Comparison of ENCODE assay signal across 8 cellular contexts in the genomic region with DNA sequence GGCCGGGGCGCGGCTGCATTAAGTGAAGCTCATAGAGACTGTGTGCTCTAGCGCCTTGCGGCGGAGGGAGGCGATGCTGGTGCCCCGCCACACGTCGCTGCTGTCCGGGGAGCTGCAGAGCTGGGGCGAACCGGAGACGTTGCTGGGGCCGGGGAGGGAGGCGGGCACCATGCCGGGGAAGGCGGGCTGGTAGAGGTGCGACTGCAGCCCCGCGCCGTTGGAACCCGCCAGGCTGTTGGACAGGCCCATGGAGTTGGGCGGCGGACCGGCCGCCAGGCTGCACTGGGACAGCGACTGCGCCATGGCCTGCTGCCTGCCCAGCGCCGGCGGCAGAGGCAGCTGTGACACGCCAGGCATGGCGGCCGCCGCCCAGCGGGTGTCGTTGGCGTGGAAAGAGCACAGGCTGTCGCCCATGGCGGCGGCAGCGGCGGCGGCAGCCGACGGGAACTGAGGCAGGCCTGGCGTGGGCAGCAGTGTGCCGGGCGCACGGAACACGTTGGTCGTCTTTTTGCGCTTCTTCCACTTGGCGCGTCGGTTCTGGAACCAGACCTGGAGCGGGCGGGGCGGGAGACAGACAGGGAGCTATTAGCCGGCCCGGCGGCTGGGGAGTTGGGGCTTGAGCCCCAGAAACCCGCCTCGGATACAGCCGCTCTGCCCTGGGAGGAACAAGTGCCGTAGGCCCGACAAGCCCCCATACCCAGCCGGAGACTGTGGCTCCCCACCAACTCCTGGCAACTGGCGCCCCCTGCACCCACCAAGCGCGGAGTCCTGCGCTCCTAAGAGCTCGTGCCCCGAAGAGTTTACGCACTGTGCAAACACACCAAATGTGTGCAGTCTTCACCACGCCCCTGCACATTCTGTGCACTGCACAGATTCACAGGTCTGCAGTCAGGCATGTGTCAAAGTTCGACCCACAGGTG. TPM values are rescaled to one million over a fixed set of nuclear protein-coding genes. Genes with fewer than 3 reads are reported as not detected.
A peak's percentile ranks its signal among the peaks of the same experiment; 100 is the strongest.
DNase-seq lines count a peak whose midpoint lies in the region; ATAC-seq and TF ChIP-seq lines count a peak whose summit lies in the region.

No MANE protein-coding gene starts in this region.

- H3K27me3 Mint-ChIP-seq in chondrocyte (ENCODE audit: low read depth) = peaks cover 65% of the 10 kb centered on the region

- no peaks in the 10 kb centered on the region for H3K79me1 ChIP-seq in mesendoderm (ENCODE audit: low read length)

- H3K4me3 ChIP-seq in HUES64 (ENCODE audit: low read length) = peak overlapping the region; percentile 47
- no peak overlapping the region for H3K4me3 ChIP-seq in mesendoderm (ENCODE audit: low read length)
- peak overlapping the region; percentile 73 for H3K4me3 ChIP-seq in thoracic aorta

- peak overlapping the region; percentile 63 for H3K4me2 ChIP-seq in mesendoderm (ENCODE audit: low read length)

- no peak overlapping the region for H3K4ac ChIP-seq in mesendoderm (ENCODE audit: low read depth, low read length)

- peak overlapping the region; percentile 52 for H3K56ac ChIP-seq in mesendoderm (ENCODE audit: low read length)

- H3K27me3 ChIP-seq in HUES64 (ENCODE audit: insufficient read depth, low read length) (peaks cover 100% of the 10 kb centered on the region), mesendoderm (ENCODE audit: insufficient read depth, low read length, poor library complexity) (peaks cover 53% of the 10 kb centered on the region), thoracic aorta (replicated peaks; ENCODE audit: insufficient read depth) (peaks cover 40% of the 10 kb centered on the region)

- H4K5ac ChIP-seq in mesendoderm (ENCODE audit: low read length) = no peak overlapping the region

- no peak overlapping the region for H3K18ac ChIP-seq in mesendoderm (ENCODE audit: low read length)

- peak; percentile 68 for TF ChIP-seq POLR2A in Raji (IDR thresholded peaks at IDR 0.05; ENCODE audit: insufficient read depth, low read depth, low read length)

- H3K4me1 ChIP-seq in HUES64 (ENCODE audit: insufficient read depth, low read length) (peaks cover 13% of the 10 kb centered on the region), mesendoderm (ENCODE audit: control insufficient read depth, low read depth, low read length) (no peaks in the 10 kb centered on the region), thoracic aorta (ENCODE audit: control insufficient read depth in 1 of 2, low read depth in 2 of 2) (peaks cover 4 to 22% of the 10 kb centered on the region in 2 donors)

- H3K36me3 ChIP-seq in HUES64 (ENCODE audit: insufficient read depth, low read length) (no peaks in the 10 kb centered on the region), mesendoderm (ENCODE audit: control insufficient read depth, insufficient read depth, low read length) (no peaks in the 10 kb centered on the region), thoracic aorta (no peaks in the 10 kb centered on the region)

- peak overlapping the region; percentile 66 for H3K4me3 Mint-ChIP-seq in chondrocyte (ENCODE audit: unreplicated experiment)

- H3K79me2 ChIP-seq in mesendoderm (ENCODE audit: control insufficient read depth, insufficient read depth, low read length) = no peaks in the 10 kb centered on the region

- no peaks in the 10 kb centered on the region for H3K9me3 ChIP-seq in HUES64 (ENCODE audit: insufficient read depth, low read depth, low read length)
- no peaks in the 10 kb centered on the region for H3K9me3 ChIP-seq in thoracic aorta

- no peak overlapping the region for H2AK5ac ChIP-seq in mesendoderm (ENCODE audit: low read length)

- peak; percentile 73 to 83 for ATAC-seq in activated CD4-positive, CD25-positive, alpha-beta regulatory T cell treated with anti-CD3 and anti-CD28 coated beads, Interleukin-2, amount 50 U/mL, for 24 hours
- ATAC-seq in GM21619 (IDR thresholded peaks at IDR 0.05; ENCODE audit: unreplicated experiment) (peak; percentile 87), thoracic aorta (ENCODE audit: insufficient number of reproducible peaks, low FRiP score, low read depth) (no peak)

- H3K27ac ChIP-seq in HUES64 (ENCODE audit: low read depth, low read length) (no peak overlapping the region), mesendoderm (ENCODE audit: low read depth, low read length) (no peak overlapping the region), thoracic aorta (no peak overlapping the region)

- H3K9me3 Mint-ChIP-seq in chondrocyte (ENCODE audit: low read depth) = no peaks in the 10 kb centered on the region

- TF ChIP-seq CTCF in chondrocyte (IDR thresholded peaks at IDR 0.05) (peak; percentile 52), thoracic aorta (IDR thresholded peaks at IDR 0.05) (no peak)

- peaks cover 3% of the 10 kb centered on the region for H3K36me3 Mint-ChIP-seq in chondrocyte (ENCODE audit: low read depth)

- WGBS in HUES64 = 1% methylated on average over 78 of the region's 78 CpGs
- WGBS in mesendoderm (ENCODE audit: extremely low coverage, insufficient coverage, low lambda C conversion rate) = no CpG with 5 or more reads among the region's 78 CpGs

- no peak overlapping the region for H2BK5ac ChIP-seq in mesendoderm (ENCODE audit: low read length)

- H3K27ac Mint-ChIP-seq in chondrocyte (ENCODE audit: unreplicated experiment) = no peak overlapping the region

- H3K23ac ChIP-seq in mesendoderm (ENCODE audit: low read length) = no peak overlapping the region

- H3K9ac ChIP-seq in HUES64 (ENCODE audit: low read depth, low read length) (no peak overlapping the region), mesendoderm (ENCODE audit: low read length) (no peak overlapping the region)

- no peak for DNase-seq in activated CD4-positive, CD25-positive, alpha-beta regulatory T cell (lab: John Stamatoyannopoulos, UW)
- DNase-seq in chondrocyte (ENCODE audit: low spot score) (no peak), mesendoderm (peak; percentile 78), thoracic aorta (ENCODE audit: low spot score) (no peak)

- no peak overlapping the region for H4K8ac ChIP-seq in mesendoderm (ENCODE audit: low read depth, low read length)

- H2BK120ac ChIP-seq in mesendoderm (ENCODE audit: low read depth, low read length) = no peak overlapping the region

- no peak overlapping the region for H2BK15ac ChIP-seq in mesendoderm (replicated peaks; ENCODE audit: low read depth)

- peaks cover 17% of the 10 kb centered on the region for H3K4me1 Mint-ChIP-seq in chondrocyte (ENCODE audit: low read depth)

RNA-seq across cellular contexts. Expression of a gene that starts 8.0 kb away (rescaled TPM):
- not detected for polyA plus RNA-seq in HUES64 (2013, experiment 1 of 2)
- not detected for polyA plus RNA-seq in HUES64 (2013, experiment 2 of 2)
- not detected in 3 replicates for total RNA-seq in chondrocyte
- polyA plus RNA-seq in mesendoderm (2013, experiment 1 of 2) = 0.01 TPM
- polyA plus RNA-seq in mesendoderm (2013, experiment 2 of 2) = not detected
- total RNA-seq in thoracic aorta = not detected
